8 cellular contexts compared by ENCODE assay signal in genomic region chr5:188488-189481, GRCh38. TPM values are rescaled to one million over a fixed set of nuclear protein-coding genes. Genes with fewer than 3 reads are reported as not detected.
DNase-seq lines count a peak whose midpoint lies in the region; ATAC-seq and TF ChIP-seq lines count a peak whose summit lies in the region.

No MANE protein-coding gene starts in this region.

- H3K36me3 ChIP-seq in breast epithelium = no peaks in the 10 kb centered on the region

- no peaks in the 10 kb centered on the region; the same call in 1 of the 2 replicates for H3K9me3 ChIP-seq in AG04450 (ENCODE audit: control insufficient read depth, insufficient read depth, low read length)
- no peaks in the 10 kb centered on the region for H3K9me3 ChIP-seq in breast epithelium

- TF ChIP-seq CTCF in AG04450 (IDR thresholded peaks at IDR 0.05; ENCODE audit: low read depth, low read length) (peak; percentile 90), WI38 (IDR thresholded peaks at IDR 0.05; ENCODE audit: low read depth, low read length) (peak; percentile 93), breast epithelium (IDR thresholded peaks at IDR 0.05) (peak; percentile 85 to 90 (median 89))

- H3K27me3 ChIP-seq in AG04450 (ENCODE audit: control insufficient read depth, insufficient read depth, low read length) (peaks cover 14% of the 10 kb centered on the region), breast epithelium (no peaks in the 10 kb centered on the region)

- POLR2A ChIA-PET in AG04450 (lab: Yijun Ruan, JAX) = interaction anchor here (0.9 kb wide), 1 partner anchor 82 kb away, joined by 3 read pairs; the partner anchor contains the start of gene PDCD6

- no peaks in the 10 kb centered on the region for H3K4me1 ChIP-seq in breast epithelium

- H3K4me3 ChIP-seq in AG04450 (ENCODE audit: low read depth, low read length) (0 out of 2 replicates have a peak overlapping the region, but pooled peaks have one; percentile 12), WI38 (ENCODE audit: low read depth, low read length) (no peak overlapping the region), breast epithelium (peak overlapping the region in 2 of 3 donors; percentile 38 to 55)

- DNase-seq in AG04450 (ENCODE audit: low read depth, low spot score) (peak; percentile 46), NCI-H2171 (lab: John Stamatoyannopoulos, UW) (peak; percentile 91), breast epithelium (ENCODE audit: low spot score in 2 of 2) (peak; percentile 76 to 91), inferior parietal cortex (ENCODE audit: extremely low spot score) (peak; percentile 84)
- DNase-seq in stimulated activated CD4-positive, alpha-beta T cell treated with anti-CD3 and anti-CD28 coated beads, Interleukin-12 subunit alpha, Interleukin-12 subunit beta, amount 100 ng/mL, for 4 hours = peak; percentile 86

- intact Hi-C loops in breast epithelium (cut with DNase I; ENCODE audit: low total_unique reads) = no loop called here

- CTCF ChIA-PET in AG04450 (lab: Charles Lee) = interaction anchor here (0.6 to 2.2 kb wide), 21 partner anchors 10 to 242 kb away, joined by 3 to 13 read pairs (median 3); partner anchors contain the start of genes CCDC127 and SDHA

- TF ChIP-seq POLR2A in breast epithelium (IDR thresholded peaks at IDR 0.05) = no peak

- ATAC-seq in GM18858 (IDR thresholded peaks at IDR 0.05; ENCODE audit: unreplicated experiment) (peak; percentile 80), HG03064 (IDR thresholded peaks at IDR 0.05; ENCODE audit: low read depth, unreplicated experiment) (peak; percentile 72)

- H3K27ac ChIP-seq in AG04450 (ENCODE audit: low read depth, low read length) (no peak overlapping the region), breast epithelium (no peak overlapping the region)

RNA-seq across cellular contexts. Expression of gene LRRC14B, which starts 2.5 kb away (rescaled TPM):
- polyA plus RNA-seq in AG04450 (2011; rRNA removed) = not detected in 2 replicates
- polyA minus RNA-seq in AG04450 (2011; rRNA and poly(A)+ RNA removed) = not detected in 2 replicates
- total RNA-seq in breast epithelium = under 1 TPM in 2 of 3 donors, not detected in 1; 0.33 to 0.44 TPM

RNA-seq across cellular contexts. Expression of gene CCDC127, which starts 29.2 kb away (rescaled TPM):
- polyA plus RNA-seq in AG04450 (2011; rRNA removed) = 6.3 and 6.6 TPM in 2 replicates
- 6.9 and 7.6 TPM in 2 replicates for polyA minus RNA-seq in AG04450 (2011; rRNA and poly(A)+ RNA removed)
- 1 to 10 TPM; 5.0 to 5.6 (median 5.3) TPM for total RNA-seq in breast epithelium

RNA-seq across cellular contexts. Expression of gene SDHA, which starts 29.3 kb away (rescaled TPM):
- 116 and 122 TPM in 2 replicates for polyA plus RNA-seq in AG04450 (2011; rRNA removed)
- 148 and 208 TPM in 2 replicates for polyA minus RNA-seq in AG04450 (2011; rRNA and poly(A)+ RNA removed)
- total RNA-seq in breast epithelium = 10 to 100 TPM; 71.1 to 80.6 (median 79.5) TPM
